23 cellular contexts compared by ENCODE assay signal in the genomic region with DNA sequence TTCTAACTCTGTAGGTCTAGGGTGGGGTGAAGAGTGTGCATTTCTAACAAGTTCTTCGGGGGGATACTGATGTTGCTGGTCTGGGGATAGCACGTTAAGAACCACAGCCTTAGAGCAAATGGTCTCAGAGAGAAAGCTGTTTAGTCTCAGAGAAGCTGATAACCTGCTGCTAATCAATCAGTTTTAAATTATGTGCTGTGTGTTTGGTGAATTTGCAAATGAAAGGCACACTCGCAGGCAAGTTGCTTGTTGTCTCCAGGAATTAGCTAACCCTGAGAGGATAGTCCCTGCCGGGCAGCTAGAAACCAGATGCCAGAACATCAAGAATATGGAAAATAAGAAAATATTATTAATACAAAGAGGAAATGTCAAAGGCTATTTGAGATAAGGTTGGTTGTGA.
"Had no signal": no experiment of that assay in that cellular context is flagged by ENCODE, and none has a peak within 500 bp of the region (broad histone marks: within the 10 kb centered on the region; RNA-seq: fewer than 3 reads in every experiment).

No MANE protein-coding gene starts in this region.

- H3K4me3 ChIP-seq: colonic mucosa, esophagus muscularis mucosa, gastroesophageal sphincter, heart left ventricle, hepatocyte, lower lobe of right lung, pancreas, right lobe of liver, suprapubic skin, transverse colon, upper lobe of right lung, uterus had no signal

- H3K27me3 ChIP-seq: colonic mucosa, esophagus muscularis mucosa, foreskin keratinocyte, gastroesophageal sphincter, heart left ventricle, hepatocyte, neutrophil, pancreas, right lobe of liver, suprapubic skin, transverse colon, upper lobe of right lung, uterus had no signal

- H3K36me3 ChIP-seq: colonic mucosa, esophagus muscularis mucosa, gastroesophageal sphincter, heart left ventricle, lower lobe of right lung, neutrophil, pancreas, right lobe of liver, suprapubic skin, transverse colon, upper lobe of right lung, uterus had no signal

- H3K4me1 ChIP-seq: colonic mucosa, esophagus muscularis mucosa, foreskin keratinocyte, gastroesophageal sphincter, heart left ventricle, lower lobe of right lung, pancreas, right lobe of liver, suprapubic skin, transverse colon, upper lobe of right lung, uterus had no signal

- DNase-seq: colonic mucosa; effector CD8-positive, alpha-beta T cell; endodermal cell; foreskin keratinocyte; heart left ventricle; left ventricle myocardium superior; lower lobe of right lung; natural killer cell; pancreas; right lobe of liver; small intestine; stimulated activated CD4-positive, alpha-beta T cell treated with anti-CD3 and anti-CD28 coated beads, Interleukin-15, amount 100 ng/mL, for 24 hours; stimulated activated CD4-positive, alpha-beta T cell treated with anti-CD3 and anti-CD28 coated beads, Interleukin-2, amount 100 ng/mL, for 48 hours; stimulated activated naive B cell treated with anti-CD40 and anti-IgM and Interleukin-4, amounts not matched to agents 10 μg/mL and 1 μg/mL and 100 μg/mL, for 72 hours; stimulated activated naive CD8-positive, alpha-beta T cell treated with anti-CD3 and anti-CD28 coated beads, Interleukin-15, amount 100 ng/mL, for 72 hours; transverse colon; upper lobe of right lung; uterus had no signal

- H3K27ac ChIP-seq: colonic mucosa, esophagus muscularis mucosa, foreskin keratinocyte, gastroesophageal sphincter, heart left ventricle, hepatocyte, lower lobe of right lung, neutrophil, pancreas, right lobe of liver, suprapubic skin, transverse colon, upper lobe of right lung, uterus had no signal

- ATAC-seq: foreskin keratinocyte; gastroesophageal sphincter; heart left ventricle; left ventricle myocardium superior; lower lobe of right lung; natural killer cell; pancreas; right lobe of liver; stimulated activated naive B cell treated with anti-CD40 and anti-IgM and Interleukin-4, amounts not matched to agents 10 μg/mL and 1 μg/mL and 100 μg/mL, for 72 hours; stimulated activated naive CD8-positive, alpha-beta T cell treated with anti-CD3 and anti-CD28 coated beads, Interleukin-15, amount 100 ng/mL, for 72 hours; upper lobe of right lung had no signal

- H3K9me3 ChIP-seq: colonic mucosa, gastroesophageal sphincter, neutrophil, pancreas, right lobe of liver, suprapubic skin, transverse colon, upper lobe of right lung, uterus had no signal
